Comparison of ENCODE assay signal across 18 cellular contexts in genomic region chr7:75969704-75970498, GRCh38. TPM values are rescaled to one million over a fixed set of nuclear protein-coding genes. Genes with fewer than 3 reads are reported as not detected.
DNase-seq lines count a peak whose midpoint lies in the region; FAIRE-seq and TF ChIP-seq lines count a peak whose summit lies in the region.
"Had no signal": no experiment of that assay in that cellular context is flagged by ENCODE, and none has a peak within 500 bp of the region (broad histone marks: within the 10 kb centered on the region; RNA-seq: fewer than 3 reads in every experiment).

No MANE protein-coding gene starts in this region.

- H3K27ac Mint-ChIP-seq in astrocyte (ENCODE audit: unreplicated experiment), result peak overlapping the region; percentile 72
- H3K27ac Mint-ChIP-seq: activated CD4-positive, alpha-beta memory T cell treated with anti-CD3 and anti-CD28 coated beads for 36 hours; activated T-helper 1 cell treated with anti-CD3 and anti-CD28 coated beads, Interleukin-12 subunit alpha, Interleukin-12 subunit beta, Interleukin-2, Interleukin-4 antibody, amounts not matched to agents 30 ng/mL and 10 ng/mL and 1 ng/mL, durations not matched to agents 14 hours and 24 hours and 36 hours; CD8-positive, alpha-beta T cell had no signal

- intact Hi-C loops in kidney (cut with DNase I) (no loop called here), sigmoid colon (cut with DNase I) (loop anchor here (2.0 to 10.0 kb wide), 4 partner anchors 91 to 1717 kb away; partner anchors contain the start of genes HIP1 and RHBDD2)

- H3K4me1 ChIP-seq in astrocyte (ENCODE audit: insufficient read depth, low read length) (peaks cover 9% of the 10 kb centered on the region), kidney (ENCODE audit: control insufficient read depth in 1 of 2, insufficient read depth in 1 of 2, low read depth in 1 of 2, low read length in 2 of 2) (peaks cover 37 to 42% of the 10 kb centered on the region in 2 donors), sigmoid colon (peaks cover 0 to 64% (median 61%) of the 10 kb centered on the region in 4 donors)
- H3K4me1 ChIP-seq: colonic mucosa had no signal

- H3K27ac ChIP-seq in 22Rv1, result peak overlapping the region; percentile 40
- no peak overlapping the region for H3K27ac ChIP-seq in astrocyte (ENCODE audit: low read depth, low read length)
- H3K27ac ChIP-seq in kidney (ENCODE audit: low read depth in 2 of 2, low read length in 2 of 2), result peak overlapping the region; percentile 54 to 76
- H3K27ac ChIP-seq in sigmoid colon, result peak overlapping the region; percentile 84 to 95 (median 94)
- H3K27ac ChIP-seq: colonic mucosa, epithelial cell of prostate had no signal

- H3K36me3 ChIP-seq in astrocyte (ENCODE audit: insufficient read depth, low read length) (peaks cover 5% of the 10 kb centered on the region), kidney (ENCODE audit: control insufficient read depth in 1 of 2, insufficient read depth in 2 of 2, low read length in 2 of 2) (peaks cover 4 to 8% of the 10 kb centered on the region in 2 donors), sigmoid colon (peaks cover 0 to 21% (median 5%) of the 10 kb centered on the region in 4 donors)
- H3K36me3 ChIP-seq: colonic mucosa had no signal

- no peaks in the 10 kb centered on the region for H3K27me3 ChIP-seq in astrocyte (ENCODE audit: insufficient read depth, low read length)
- no peaks in the 10 kb centered on the region for H3K27me3 ChIP-seq in sigmoid colon
- H3K27me3 ChIP-seq: colonic mucosa had no signal

- TF ChIP-seq EP300 in sigmoid colon (IDR thresholded peaks at IDR 0.05), result no peak

- H2AFZ ChIP-seq in astrocyte (ENCODE audit: low read depth, low read length), result no peak overlapping the region

- H4K20me1 ChIP-seq in astrocyte (ENCODE audit: insufficient read depth, low read length), result peaks cover 16% of the 10 kb centered on the region

- H3K4me1 Mint-ChIP-seq in astrocyte (ENCODE audit: low read depth, unreplicated experiment), result peaks cover 11% of the 10 kb centered on the region

- no peak overlapping the region for H3K4me2 ChIP-seq in astrocyte (ENCODE audit: low read length)

- peaks cover 22% of the 10 kb centered on the region for H3K36me3 Mint-ChIP-seq in astrocyte (ENCODE audit: low read depth, unreplicated experiment)

- H3K27me3 Mint-ChIP-seq in astrocyte (ENCODE audit: low read depth, unreplicated experiment), result no peaks in the 10 kb centered on the region
- H3K27me3 Mint-ChIP-seq: activated CD4-positive, alpha-beta memory T cell treated with anti-CD3 and anti-CD28 coated beads for 36 hours had no signal

- FAIRE-seq in astrocyte (lab: Jason Lieb, UNC) (no peak), kidney (lab: Jason Lieb, UNC) (no peak), GM19239 (lab: Jason Lieb, UNC) (no peak)

- H3K4me3 ChIP-seq in astrocyte (ENCODE audit: insufficient read depth, low read depth, low read length) (no peak overlapping the region), kidney (ENCODE audit: low read length in 2 of 2) (no peak overlapping the region), sigmoid colon (no peak overlapping the region)
- H3K4me3 ChIP-seq: colonic mucosa had no signal

- H3K9ac ChIP-seq in astrocyte (ENCODE audit: low read length), result peak overlapping the region; percentile 10
- H3K9ac ChIP-seq in kidney (ENCODE audit: low read length in 2 of 2), result no peak overlapping the region

- no peak overlapping the region for H3K4me3 Mint-ChIP-seq in astrocyte (ENCODE audit: unreplicated experiment)
- H3K4me3 Mint-ChIP-seq: activated CD4-positive, alpha-beta memory T cell treated with anti-CD3 and anti-CD28 coated beads for 36 hours; activated T-helper 1 cell treated with anti-CD3 and anti-CD28 coated beads, Interleukin-12 subunit alpha, Interleukin-12 subunit beta, Interleukin-2, Interleukin-4 antibody, amounts not matched to agents 30 ng/mL and 10 ng/mL and 1 ng/mL, durations not matched to agents 14 hours and 24 hours and 36 hours; CD8-positive, alpha-beta T cell; natural killer cell had no signal

- H3K9me3 ChIP-seq in astrocyte (ENCODE audit: insufficient read depth, low read depth, low read length) (no peaks in the 10 kb centered on the region), kidney (ENCODE audit: control insufficient read depth in 1 of 2, low read length in 2 of 2) (no peaks in the 10 kb centered on the region), sigmoid colon (no peaks in the 10 kb centered on the region)
- H3K9me3 ChIP-seq: colonic mucosa had no signal

- H3K9me3 Mint-ChIP-seq in astrocyte (ENCODE audit: unreplicated experiment), result no peaks in the 10 kb centered on the region
- H3K9me3 Mint-ChIP-seq: activated CD4-positive, alpha-beta memory T cell treated with anti-CD3 and anti-CD28 coated beads for 36 hours; activated T-helper 1 cell treated with anti-CD3 and anti-CD28 coated beads, Interleukin-12 subunit alpha, Interleukin-12 subunit beta, Interleukin-2, Interleukin-4 antibody, amounts not matched to agents 30 ng/mL and 10 ng/mL and 1 ng/mL, durations not matched to agents 14 hours and 24 hours and 36 hours; CD8-positive, alpha-beta T cell; natural killer cell had no signal

- WGBS in sigmoid colon, 2 donors, result 93 to 94% methylated on average over 30 of the region's 30 CpGs

- TF ChIP-seq CTCF in 22Rv1 (IDR thresholded peaks at IDR 0.05) (no peak), astrocyte (IDR thresholded peaks at IDR 0.05; ENCODE audit: insufficient read depth, low read depth, low read length) (no peak), kidney (IDR thresholded peaks at IDR 0.05; ENCODE audit: borderline replicate concordance, extremely low read depth, insufficient read depth) (no peak), sigmoid colon (IDR thresholded peaks at IDR 0.05) (no peak)

- TF ChIP-seq POLR2A in sigmoid colon (IDR thresholded peaks at IDR 0.05), result no peak

- DNase-seq in astrocyte (ENCODE audit: low read depth) (no peak), kidney (no peak), sigmoid colon (no peak), NCI-H1092 treated with DMSO at 0.1 percent for 48 hours (lab: John Stamatoyannopoulos, UW) (no peak), GM19239 (ENCODE audit: insufficient read length, low spot score) (no peak), C1 segment of cervical spinal cord (lab: John Stamatoyannopoulos, UW) (no peak), pons (ENCODE audit: low spot score) (no peak)
- DNase-seq: activated CD4-positive, alpha-beta memory T cell treated with anti-CD3 and anti-CD28 coated beads for 36 hours; CD8-positive, alpha-beta T cell; EL; natural killer cell; NCI-H1694; NCI-H510A; stimulated activated naive CD4-positive, alpha-beta T cell had no signal

- no peaks in the 10 kb centered on the region for H3K79me2 ChIP-seq in astrocyte (ENCODE audit: insufficient read depth, low read length)

RNA-seq across cellular contexts. Expression of gene TMEM120A, which starts 24.5 kb away (rescaled TPM):
- total RNA-seq in astrocyte (32.3 and 34.2 TPM in 2 replicates), kidney (47.0 TPM), sigmoid colon (10 to 100 TPM; 18.3 to 49.0 (median 35.9) TPM)
- polyA plus RNA-seq in kidney (ENCODE audit: insufficient read depth, low read depth, low replicate concordance) (141 TPM), sigmoid colon (10 to 100 TPM; 65.9 to 88.2 (median 77.5) TPM)

RNA-seq across cellular contexts. Expression of gene POR, which starts 54.9 kb away (rescaled TPM):
- total RNA-seq in astrocyte (73.6 and 74.1 TPM in 2 replicates), kidney (130 TPM), sigmoid colon (10 to 100 TPM; 33.2 to 47.4 (median 39.2) TPM)
- polyA plus RNA-seq in kidney (ENCODE audit: insufficient read depth, low read depth, low replicate concordance) (122 TPM), sigmoid colon (10 to 100 TPM; 20.4 to 98.9 (median 49.9) TPM)
